ENCODE assay signal across 17 cellular contexts in the genomic region with DNA sequence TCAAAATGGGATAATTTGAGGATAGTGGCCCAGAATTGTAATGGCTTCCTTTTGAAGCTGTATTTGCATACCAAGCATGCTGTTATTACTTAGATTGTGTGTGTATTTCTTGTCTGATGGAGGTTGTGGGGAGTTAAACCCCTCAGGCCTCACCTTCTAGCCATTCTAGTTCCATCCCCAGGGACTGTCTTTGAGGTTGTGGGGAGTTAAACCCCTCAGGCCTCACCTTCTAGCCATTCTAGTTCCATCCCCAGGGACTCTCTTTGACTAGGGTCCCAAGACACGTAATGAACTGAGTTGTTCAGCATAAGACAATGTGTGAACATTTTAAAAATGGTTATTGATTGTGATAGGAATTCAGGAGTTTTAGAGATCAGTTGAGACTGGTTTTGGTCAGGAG.
DNase-seq lines count a peak whose midpoint lies in the region; ATAC-seq and TF ChIP-seq lines count a peak whose summit lies in the region.
"Had no signal": no experiment of that assay in that cellular context is flagged by ENCODE, and none has a peak within 500 bp of the region (broad histone marks: within the 10 kb centered on the region; RNA-seq: fewer than 3 reads in every experiment).

No MANE protein-coding gene starts in this region.

- H4K20me1 ChIP-seq in Loucy (ENCODE audit: insufficient read depth, low read length, poor library complexity, severe bottlenecking): peaks cover 20% of the 10 kb centered on the region

- H3K4me3 Mint-ChIP-seq in stimulated activated naive CD8-positive, alpha-beta T cell treated with anti-CD3 and anti-CD28 coated beads, Interleukin-15, Interleukin-2, amounts not matched to agents 100 ng/mL and 50 ng/mL, for 24 hours: no peak overlapping the region
- H3K4me3 Mint-ChIP-seq in dendritic cell treated with granulocyte-macrophage colony-stimulating factor and Interleukin-4, amounts not matched to agents 40 ng/mL and 50 ng/mL, for 4 days: no peak overlapping the region
- H3K4me3 Mint-ChIP-seq: CD8-positive, alpha-beta T cell had no signal

- no peaks in the 10 kb centered on the region for H3K9me3 Mint-ChIP-seq in stimulated activated naive CD8-positive, alpha-beta T cell treated with anti-CD3 and anti-CD28 coated beads, Interleukin-15, Interleukin-2, amounts not matched to agents 100 ng/mL and 50 ng/mL, for 24 hours
- no peaks in the 10 kb centered on the region for H3K9me3 Mint-ChIP-seq in dendritic cell treated with granulocyte-macrophage colony-stimulating factor and Interleukin-4, amounts not matched to agents 40 ng/mL and 50 ng/mL, for 4 days
- H3K9me3 Mint-ChIP-seq: CD8-positive, alpha-beta T cell had no signal

- H3K36me3 ChIP-seq in Loucy (ENCODE audit: insufficient read depth, low read length): no peaks in the 10 kb centered on the region

- intact Hi-C loops in dendritic cell treated with granulocyte-macrophage colony-stimulating factor and Interleukin-4, amounts not matched to agents 40 ng/mL and 50 ng/mL, for 4 days (cut with micrococcal nuclease): no loop called here

- no peaks in the 10 kb centered on the region for H3K27me3 ChIP-seq in Loucy (ENCODE audit: insufficient read depth, low read length, poor library complexity, severe bottlenecking)

- H3K79me2 ChIP-seq in Loucy (ENCODE audit: insufficient read depth, low read length): peaks cover 90% of the 10 kb centered on the region

- ATAC-seq in stimulated activated naive CD8-positive, alpha-beta T cell treated with anti-CD3 and anti-CD28 coated beads, Interleukin-15, Interleukin-2, amounts not matched to agents 100 U/mL and 50 U/mL, for 24 hours: no peak
- ATAC-seq in GM21529 (IDR thresholded peaks at IDR 0.05; ENCODE audit: unreplicated experiment): no peak
- ATAC-seq: CD8-positive, alpha-beta T cell; HCT116 had no signal

- peaks cover 17% of the 10 kb centered on the region for H3K4me1 Mint-ChIP-seq in stimulated activated naive CD8-positive, alpha-beta T cell treated with anti-CD3 and anti-CD28 coated beads, Interleukin-15, Interleukin-2, amounts not matched to agents 100 ng/mL and 50 ng/mL, for 24 hours (ENCODE audit: low read depth)
- H3K4me1 Mint-ChIP-seq in dendritic cell treated with granulocyte-macrophage colony-stimulating factor and Interleukin-4, amounts not matched to agents 40 ng/mL and 50 ng/mL, for 4 days (ENCODE audit: low read depth): peaks cover 38% of the 10 kb centered on the region

- H3K9me2 ChIP-seq in Loucy (replicated peaks; ENCODE audit: low read depth, low read length): no peaks in the 10 kb centered on the region
- H3K9me2 ChIP-seq: SK-N-SH had no signal

- no peaks in the 10 kb centered on the region for H3K27me3 Mint-ChIP-seq in stimulated activated naive CD8-positive, alpha-beta T cell treated with anti-CD3 and anti-CD28 coated beads, Interleukin-15, Interleukin-2, amounts not matched to agents 100 ng/mL and 50 ng/mL, for 24 hours
- no peaks in the 10 kb centered on the region for H3K27me3 Mint-ChIP-seq in dendritic cell treated with granulocyte-macrophage colony-stimulating factor and Interleukin-4, amounts not matched to agents 40 ng/mL and 50 ng/mL, for 4 days

- no peak overlapping the region for H2AFZ ChIP-seq in Loucy (ENCODE audit: low read length)

- H3F3A ChIP-seq in Loucy (ENCODE audit: low read depth): no peaks in the 10 kb centered on the region; the same call in 1 of the 2 replicates

- DNase-seq in stimulated activated naive CD8-positive, alpha-beta T cell treated with anti-CD3 and anti-CD28 coated beads, Interleukin-15, Interleukin-2, amounts not matched to agents 100 U/mL and 50 U/mL, for 24 hours: no peak
- DNase-seq in stimulated activated CD4-positive, alpha-beta T cell treated with anti-CD3 and anti-CD28 coated beads, Interleukin-2, amount 100 ng/mL, for 24 hours: no peak
- DNase-seq in stimulated activated CD4-positive, alpha-beta T cell treated with anti-CD3 and anti-CD28 coated beads, Interleukin-2, amount 100 ng/mL, for 48 hours: no peak
- DNase-seq in NK-92 treated with Interleukin-12 subunit alpha and Interleukin-12 subunit beta, amount 100 ng/mL, for 24 hours (lab: John Stamatoyannopoulos, UW): no peak
- DNase-seq: CD8-positive, alpha-beta T cell; DMS53; NCI-H187; NCI-H2227 treated with DMSO at 0.1 percent for 48 hours; NCI-H510A treated with DMSO at 0.1 percent for 48 hours; NCI-H82; SHP77 treated with DMSO at 0.1 percent for 48 hours; SK-N-SH had no signal

- H3K9me3 ChIP-seq in Loucy (ENCODE audit: insufficient read depth, low read depth, low read length): no peaks in the 10 kb centered on the region
- H3K9me3 ChIP-seq: SK-N-SH had no signal

- TF ChIP-seq CTCF in Loucy (conservative IDR thresholded peaks at IDR 0.05; ENCODE audit: low read length): no peak

- H3K36me3 Mint-ChIP-seq in stimulated activated naive CD8-positive, alpha-beta T cell treated with anti-CD3 and anti-CD28 coated beads, Interleukin-15, Interleukin-2, amounts not matched to agents 100 ng/mL and 50 ng/mL, for 24 hours (ENCODE audit: low read depth): peaks cover 5% of the 10 kb centered on the region
- no peaks in the 10 kb centered on the region for H3K36me3 Mint-ChIP-seq in dendritic cell treated with granulocyte-macrophage colony-stimulating factor and Interleukin-4, amounts not matched to agents 40 ng/mL and 50 ng/mL, for 4 days (ENCODE audit: low read depth)
- H3K36me3 Mint-ChIP-seq: CD8-positive, alpha-beta T cell had no signal

- peak overlapping the region; percentile 14 for H3K27ac Mint-ChIP-seq in stimulated activated naive CD8-positive, alpha-beta T cell treated with anti-CD3 and anti-CD28 coated beads, Interleukin-15, Interleukin-2, amounts not matched to agents 100 ng/mL and 50 ng/mL, for 24 hours
- H3K27ac Mint-ChIP-seq in dendritic cell treated with granulocyte-macrophage colony-stimulating factor and Interleukin-4, amounts not matched to agents 40 ng/mL and 50 ng/mL, for 4 days: peak overlapping the region; percentile 18
- H3K27ac Mint-ChIP-seq: CD8-positive, alpha-beta T cell had no signal

- H3K9ac ChIP-seq in Loucy (ENCODE audit: low read depth, low read length, poor library complexity, severe bottlenecking): peak overlapping the region; percentile 25
- H3K9ac ChIP-seq: SK-N-SH had no signal

- peak overlapping the region; percentile 43 for H3K4me3 ChIP-seq in Loucy (ENCODE audit: low read length, poor library complexity, severe bottlenecking)

- peak overlapping the region; percentile 68 for H3K4me2 ChIP-seq in Loucy (ENCODE audit: low read depth, low read length, poor library complexity, severe bottlenecking)
- H3K4me2 ChIP-seq: SK-N-SH had no signal

- peaks cover 53% of the 10 kb centered on the region for H3K4me1 ChIP-seq in Loucy (ENCODE audit: insufficient read depth, low read length, poor library complexity, severe bottlenecking)
